26 cellular contexts compared by ENCODE assay signal in genomic region chr5:123817267-123817666, GRCh38.
"Had no signal": no experiment of that assay in that cellular context is flagged by ENCODE, and none has a peak within 500 bp of the region (broad histone marks: within the 10 kb centered on the region; RNA-seq: fewer than 3 reads in every experiment).

No MANE protein-coding gene starts in this region.

- FAIRE-seq: urothelium cell line had no signal

- H3K36me3 ChIP-seq: stomach, suprapubic skin, thoracic aorta, thyroid gland, tibial artery, tibial nerve, transverse colon, upper lobe of left lung, upper lobe of right lung, uterus, vagina had no signal

- DNase-seq: stimulated activated CD4-positive, alpha-beta T cell treated with anti-CD3 and anti-CD28 coated beads, Interleukin-2, amount 100 ng/mL, for 48 hours; stimulated activated CD4-positive, alpha-beta T cell treated with anti-CD3 and anti-CD28 coated beads, Interleukin-4, amount 100 ng/mL, for 1 hour; stimulated activated CD4-positive, alpha-beta T cell treated with anti-CD3 and anti-CD28 coated beads, Interleukin-4, amount 100 ng/mL, for 24 hours; stimulated activated CD4-positive, alpha-beta T cell treated with anti-CD3 and anti-CD28 coated beads, Interleukin-4, amount 100 ng/mL, for 4 hours; stimulated activated CD8-positive, alpha-beta memory T cell treated with anti-CD3 and anti-CD28 coated beads, Interleukin-4, amount 100 ng/mL, for 48 hours; stimulated activated naive B cell treated with anti-CD40 and anti-IgM and Interleukin-4, amounts not matched to agents 10 μg/mL and 1 μg/mL and 100 μg/mL, for 72 hours; stimulated activated naive CD4-positive, alpha-beta T cell treated with Interleukin-2 at 50 U/mL for 16 hours; stimulated activated naive CD8-positive, alpha-beta T cell treated with anti-CD3 and anti-CD28 coated beads, Interleukin-15, amount 100 ng/mL, for 72 hours; stimulated activated naive CD8-positive, alpha-beta T cell treated with anti-CD3 and anti-CD28 coated beads, Interleukin-15, Interleukin-2, amounts not matched to agents 100 U/mL and 50 U/mL, for 24 hours; stomach; substantia nigra; testis; thyroid gland; tibial artery; transverse colon; trophoblast cell; upper lobe of left lung; upper lobe of right lung; uterus had no signal

- H3K27me3 ChIP-seq: stomach, suprapubic skin, testis, thyroid gland, tibial artery, tibial nerve, transverse colon, upper lobe of left lung, upper lobe of right lung, uterus, vagina had no signal

- H3K9me3 ChIP-seq: stomach, suprapubic skin, testis, thoracic aorta, thyroid gland, tibial artery, tibial nerve, transverse colon, upper lobe of left lung, upper lobe of right lung, uterus, vagina had no signal

- H3K4me3 ChIP-seq: stomach, suprapubic skin, testis, thoracic aorta, thyroid gland, tibial artery, tibial nerve, transverse colon, upper lobe of left lung, upper lobe of right lung, uterus, vagina had no signal

- H3K27ac ChIP-seq: stomach, suprapubic skin, testis, thoracic aorta, thyroid gland, tibial artery, tibial nerve, transverse colon, upper lobe of left lung, upper lobe of right lung, uterus, vagina had no signal

- H3K4me1 ChIP-seq: testis, tibial artery, upper lobe of right lung, uterus had no signal

- ATAC-seq: stimulated activated effector memory CD8-positive, alpha-beta T cell treated with anti-CD3 and anti-CD28 coated beads, Interleukin-12 subunit alpha, Interleukin-12 subunit beta, amount 100 ng/mL, for 72 hours; stimulated activated memory B cell treated with anti-CD40 and anti-IgM and Interleukin-4, amounts not matched to agents 10 μg/mL and 1 μg/mL and 100 μg/mL, for 72 hours; stimulated activated naive B cell treated with anti-CD40 and anti-IgM and Interleukin-4, amounts not matched to agents 10 μg/mL and 1 μg/mL and 100 μg/mL, for 72 hours; stimulated activated naive CD8-positive, alpha-beta T cell treated with anti-CD3 and anti-CD28 coated beads, Interleukin-15, amount 100 ng/mL, for 72 hours; stimulated activated naive CD8-positive, alpha-beta T cell treated with anti-CD3 and anti-CD28 coated beads, Interleukin-15, Interleukin-2, amounts not matched to agents 100 U/mL and 50 U/mL, for 24 hours; upper lobe of right lung had no signal
